14 cellular contexts compared by ENCODE assay signal in genomic region chr2:216033403-216033802, GRCh38.
DNase-seq lines count a peak whose midpoint lies in the region; ATAC-seq and TF ChIP-seq lines count a peak whose summit lies in the region.
"Had no signal": no experiment of that assay in that cellular context is flagged by ENCODE, and none has a peak within 500 bp of the region (broad histone marks: within the 10 kb centered on the region; RNA-seq: fewer than 3 reads in every experiment).

No MANE protein-coding gene starts in this region.

- ATAC-seq in DND-41 (ENCODE audit: insufficient read depth, low read depth) (peak; percentile 31; the same call in 1 of the 3 replicates), GM19025 (IDR thresholded peaks at IDR 0.05; ENCODE audit: low read depth, unreplicated experiment) (peak; percentile 43), HG02678 (IDR thresholded peaks at IDR 0.05; ENCODE audit: unreplicated experiment) (peak; percentile 37), HG03442 (IDR thresholded peaks at IDR 0.05; ENCODE audit: unreplicated experiment) (peak; percentile 45), GM19395 (IDR thresholded peaks at IDR 0.05; ENCODE audit: unreplicated experiment) (no peak)

- H3K27ac ChIP-seq in DND-41 (ENCODE audit: low read length): no peak overlapping the region
- H3K27ac ChIP-seq: HL-60, tibial artery had no signal

- DNase-seq in DND-41: no peak
- DNase-seq in COLO829 (ENCODE audit: low spot score): no peak
- DNase-seq in HPDE6-E6E7 (ENCODE audit: extremely low spot score): no peak
- DNase-seq in activated naive CD4-positive, alpha-beta T cell (lab: John Stamatoyannopoulos, UW): no peak
- DNase-seq: 8988T, amniotic stem cell had no signal

- H3K79me2 ChIP-seq in DND-41 (ENCODE audit: insufficient read depth, low read length): no peaks in the 10 kb centered on the region

- no peaks in the 10 kb centered on the region for H3K27me3 ChIP-seq in DND-41 (ENCODE audit: insufficient read depth, low read length, poor library complexity)
- H3K27me3 ChIP-seq: tibial artery had no signal

- H4K20me1 ChIP-seq in DND-41 (ENCODE audit: insufficient read depth, low read length): no peaks in the 10 kb centered on the region

- no peak overlapping the region for H3K4me2 ChIP-seq in DND-41 (ENCODE audit: insufficient read depth, low read length)
- H3K4me2 ChIP-seq: GM23338 had no signal

- H3K9me3 ChIP-seq in DND-41 (ENCODE audit: insufficient read depth, low read length, severe bottlenecking): no peaks in the 10 kb centered on the region
- H3K9me3 ChIP-seq: tibial artery had no signal

- no peaks in the 10 kb centered on the region for H3K4me1 ChIP-seq in DND-41 (ENCODE audit: insufficient read depth, low read length)

- no peak overlapping the region for H3K9ac ChIP-seq in DND-41 (ENCODE audit: low read depth, low read length)

- H2AFZ ChIP-seq in DND-41 (ENCODE audit: low read depth, low read length): no peak overlapping the region
- H2AFZ ChIP-seq: GM23338 had no signal

- no peaks in the 10 kb centered on the region for H3K36me3 ChIP-seq in DND-41 (ENCODE audit: insufficient read depth, low read length)

- TF ChIP-seq CTCF in DND-41 (IDR thresholded peaks at IDR 0.05; ENCODE audit: borderline replicate concordance, extremely low read depth, low read length, poor library complexity, severe bottlenecking): no peak

- no peak overlapping the region for H3K4me3 ChIP-seq in DND-41 (ENCODE audit: low read depth in 1 of 2, low read length in 2 of 2)
- H3K4me3 ChIP-seq: GM23338, K562, tibial artery had no signal
